Comparison of ENCODE assay signal across 25 cellular contexts in genomic region chr3:144055604-144056003, GRCh38.
DNase-seq lines count a peak whose midpoint lies in the region; ATAC-seq, FAIRE-seq and TF ChIP-seq lines count a peak whose summit lies in the region.
"Had no signal": no experiment of that assay in that cellular context is flagged by ENCODE, and none has a peak within 500 bp of the region (broad histone marks: within the 10 kb centered on the region; RNA-seq: fewer than 3 reads in every experiment).

No MANE protein-coding gene starts in this region.

- H3K27ac ChIP-seq in keratinocyte (ENCODE audit: control insufficient read depth, insufficient read depth, low read length) (no peak overlapping the region), tibial nerve (no peak overlapping the region), small intestine (ENCODE audit: low read depth in 1 of 2, low read length in 1 of 2) (no peak overlapping the region)
- H3K27ac ChIP-seq: SJCRH30, thyroid gland had no signal

- TF ChIP-seq POLR2A in tibial nerve (IDR thresholded peaks at IDR 0.05), result no peak

- H3K79me2 ChIP-seq in keratinocyte (ENCODE audit: control insufficient read depth, insufficient read depth, low read length), result no peaks in the 10 kb centered on the region

- in situ Hi-C loops in astrocyte of the spinal cord (cut with HindIII; ENCODE audit: low sequenced_read_pairs), result no loop called here

- no peak for TF ChIP-seq EP300 in tibial nerve (IDR thresholded peaks at IDR 0.05)

- no peaks in the 10 kb centered on the region for H3K9me1 ChIP-seq in keratinocyte (ENCODE audit: control insufficient read depth, extremely low read depth, insufficient read depth, low read length)

- no peaks in the 10 kb centered on the region for H4K20me1 ChIP-seq in keratinocyte (ENCODE audit: control insufficient read depth, extremely low read depth, insufficient read depth, low read length)

- H3K4me2 ChIP-seq in keratinocyte (ENCODE audit: control insufficient read depth, extremely low read depth, insufficient read depth, low read depth, low read length), result peak overlapping the region; percentile 25

- H3K27me3 ChIP-seq in keratinocyte (ENCODE audit: control insufficient read depth, extremely low read depth, insufficient read depth, low read length), result no peaks in the 10 kb centered on the region
- H3K27me3 ChIP-seq in tibial nerve, result no peaks in the 10 kb centered on the region
- H3K27me3 ChIP-seq in small intestine (ENCODE audit: control insufficient read depth in 2 of 2, insufficient read depth in 2 of 2, low read length in 2 of 2), result no peaks in the 10 kb centered on the region
- H3K27me3 ChIP-seq: SJCRH30, thyroid gland had no signal

- H3K36me3 ChIP-seq in keratinocyte (ENCODE audit: control insufficient read depth in 2 of 2, extremely low read depth in 1 of 2, insufficient read depth in 2 of 2, low read length in 2 of 2), result no peaks in the 10 kb centered on the region
- no peaks in the 10 kb centered on the region for H3K36me3 ChIP-seq in tibial nerve
- H3K36me3 ChIP-seq in small intestine (ENCODE audit: control insufficient read depth in 2 of 2, insufficient read depth in 2 of 2, low read length in 2 of 2), result no peaks in the 10 kb centered on the region
- H3K36me3 ChIP-seq: SJCRH30, thyroid gland had no signal

- H2AFZ ChIP-seq in keratinocyte (ENCODE audit: control insufficient read depth, low read length), result no peak overlapping the region

- ATAC-seq in GM21737 (IDR thresholded peaks at IDR 0.05; ENCODE audit: unreplicated experiment), result no peak
- ATAC-seq: left colon; natural killer cell; stimulated activated naive CD8-positive, alpha-beta T cell treated with anti-CD3 and anti-CD28 coated beads, Interleukin-15, Interleukin-2, amounts not matched to agents 100 U/mL and 50 U/mL, for 24 hours; T-helper 17 cell; WTC11 had no signal

- WGBS in tibial nerve, 2 donors, result 73 to 78% methylated on average over 1 of the region's 1 CpG
- WGBS in small intestine, 3 donors, result 24 to 52% (median 45%) methylated on average over 1 of the region's 1 CpG

- H3K9ac ChIP-seq in keratinocyte (ENCODE audit: control insufficient read depth, extremely low read depth, insufficient read depth, low read length), result no peak overlapping the region

- dilution Hi-C loops in keratinocyte (cut with MboI; ENCODE audit: extremely low pct_ligation_motif_present, low sequenced_read_pairs), result no loop called here

- H3K9me3 ChIP-seq in keratinocyte (ENCODE audit: control insufficient read depth, low read depth, low read length) (no peaks in the 10 kb centered on the region), tibial nerve (no peaks in the 10 kb centered on the region), small intestine (ENCODE audit: control insufficient read depth, low read depth) (no peaks in the 10 kb centered on the region)
- H3K9me3 ChIP-seq: SJCRH30, thyroid gland had no signal

- no peak overlapping the region for H3K4me3 ChIP-seq in astrocyte of the spinal cord (ENCODE audit: low read depth, low read length)
- H3K4me3 ChIP-seq in keratinocyte (ENCODE audit: control insufficient read depth in 2 of 3, extremely low read depth in 1 of 3, insufficient read depth in 2 of 3, low read depth in 1 of 3, low read length in 3 of 3), result no peak overlapping the region
- no peak overlapping the region for H3K4me3 ChIP-seq in tibial nerve
- no peak overlapping the region for H3K4me3 ChIP-seq in small intestine (ENCODE audit: low read depth in 1 of 2, low read length in 2 of 2)
- H3K4me3 ChIP-seq: SJCRH30, thyroid gland had no signal

- DNase-seq in EH (ENCODE audit: low read depth) (peak; percentile 72), LHCN-M2 (ENCODE audit: low read depth) (peak; percentile 67), astrocyte of the spinal cord (ENCODE audit: low read depth, low spot score) (peak; percentile 38), keratinocyte (ENCODE audit: low read depth, low spot score) (no peak), tibial nerve (ENCODE audit: low spot score in 2 of 2) (no peak), small intestine (no peak), NCI-H1694 (lab: John Stamatoyannopoulos, UW) (no peak)
- DNase-seq: activated CD4-positive, alpha-beta T cell treated with anti-CD3 and anti-CD28 coated beads, Interleukin-2, amount 50 U/mL, for 4 hours; activated effector memory CD4-positive, alpha-beta T cell treated with anti-CD3 and anti-CD28 coated beads, Interleukin-2, amount 50 U/mL, for 16 hours; CD4-positive, CD25-positive, alpha-beta regulatory T cell; central memory CD4-positive, alpha-beta T cell; DMS 273 treated with DMSO at 0.1 percent for 48 hours; erythroblast; GF-D8; Karpas-422; left colon; natural killer cell; NCI-H1105; SJCRH30; stimulated activated CD4-positive, alpha-beta T cell treated with anti-CD3 and anti-CD28 coated beads, Interleukin-2, amount 100 ng/mL, for 24 hours; stimulated activated naive CD8-positive, alpha-beta T cell treated with anti-CD3 and anti-CD28 coated beads, Interleukin-15, Interleukin-2, amounts not matched to agents 100 U/mL and 50 U/mL, for 24 hours; T-helper 17 cell; thyroid gland had no signal

- FAIRE-seq in keratinocyte (lab: Jason Lieb, UNC) (peak; percentile 71), small intestine (lab: Jason Lieb, UNC) (no peak)

- peaks cover 18% of the 10 kb centered on the region for H3K4me1 ChIP-seq in keratinocyte (ENCODE audit: control insufficient read depth, extremely low read depth, insufficient read depth, low read length)
- H3K4me1 ChIP-seq in tibial nerve, result no peaks in the 10 kb centered on the region
- H3K4me1 ChIP-seq in small intestine (ENCODE audit: control insufficient read depth in 2 of 2, insufficient read depth in 1 of 2, low read depth in 1 of 2, low read length in 1 of 2), result no peaks in the 10 kb centered on the region
- H3K4me1 ChIP-seq: thyroid gland had no signal

- TF ChIP-seq CTCF in astrocyte of the spinal cord (IDR thresholded peaks at IDR 0.05; ENCODE audit: low read depth, low read length) (no peak), keratinocyte (optimal IDR thresholded peaks at IDR 0.05 in 1 of 3, IDR thresholded peaks at IDR 0.05 in 1 of 3, conservative IDR thresholded peaks at IDR 0.05 in 1 of 3; ENCODE audit: extremely low read depth in 1 of 3, insufficient read depth in 2 of 3, low read length in 3 of 3) (no peak), tibial nerve (IDR thresholded peaks at IDR 0.05) (no peak)

Comparison
In these comparisons a context has a peak if more than half of its experiments do, and no peak if none do; other contexts are left out.
1. DNase-seq: peak in EH (single experiment), LHCN-M2 (single experiment) and astrocyte of the spinal cord (single experiment); none in keratinocyte (single experiment), tibial nerve (0 of 2), small intestine (single experiment) and NCI-H1694 (single experiment).